15 cellular contexts compared by ENCODE assay signal in the genomic region with DNA sequence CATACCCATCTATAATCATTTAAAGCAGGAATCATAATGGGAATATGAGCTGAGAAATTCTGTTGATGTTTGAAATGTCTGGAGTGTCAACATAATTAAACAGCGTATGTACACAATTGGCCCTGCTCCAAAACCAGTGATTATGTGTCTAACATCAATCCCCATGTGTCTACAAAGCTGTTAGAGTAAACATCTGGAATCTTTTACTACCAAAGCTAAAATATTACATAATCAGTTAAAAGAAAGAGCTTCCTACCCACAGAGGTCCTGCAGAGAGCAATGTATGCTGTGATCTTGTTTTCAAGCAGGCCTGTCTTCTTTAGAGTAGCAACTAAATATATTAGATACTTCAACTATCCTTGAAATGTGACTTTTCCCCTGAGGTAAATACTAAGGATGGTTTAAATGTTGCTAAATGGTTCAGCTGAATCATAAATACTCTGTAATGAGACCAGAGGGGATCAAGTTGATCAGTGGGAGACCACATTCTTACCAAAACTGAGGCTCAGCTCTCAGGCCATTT.
DNase-seq lines count a peak whose midpoint lies in the region; ATAC-seq and TF ChIP-seq lines count a peak whose summit lies in the region.
"Had no signal": no experiment of that assay in that cellular context is flagged by ENCODE, and none has a peak within 500 bp of the region (broad histone marks: within the 10 kb centered on the region; RNA-seq: fewer than 3 reads in every experiment).

No MANE protein-coding gene starts in this region.

- no peaks in the 10 kb centered on the region for H3K9me3 ChIP-seq in GM23248 (ENCODE audit: low read depth)

- TF ChIP-seq CTCF in AG09309 (IDR thresholded peaks at IDR 0.05; ENCODE audit: control insufficient read depth, insufficient read depth, low read depth, low read length, missing control alignments) (no peak), fibroblast of villous mesenchyme (IDR thresholded peaks at IDR 0.05; ENCODE audit: insufficient read depth, low read depth, low read length) (no peak), GM13976 (IDR thresholded peaks at IDR 0.05; ENCODE audit: borderline replicate concordance, control extremely low read depth, extremely low read depth, insufficient read depth, missing control alignments) (no peak), RWPE1 (conservative IDR thresholded peaks at IDR 0.05; ENCODE audit: low read depth) (no peak)

- H3K4me1 ChIP-seq in GM23248 (ENCODE audit: insufficient read depth): peaks cover 71% of the 10 kb centered on the region

- 3 to 4% methylated on average over 1 of the region's 1 CpG for WGBS in GM23248 (ENCODE audit: low coverage in 1 of 2, low lambda C conversion rate in 2 of 2, missing lambda C conversion rate in 2 of 2), 2 experiments

- DNase-seq in AG09309 (ENCODE audit: low read depth) (peak; percentile 65), GM23248 (peak; percentile 51), RPMI7951 (ENCODE audit: low read depth) (peak; percentile 49), fibroblast of villous mesenchyme (ENCODE audit: low read depth) (peak; percentile 68), GM13976 (ENCODE audit: low spot score) (no peak), RWPE1 (ENCODE audit: low spot score) (no peak), NOMO-1 treated with dmso at 0.1 percent for 144 hours (lab: John Stamatoyannopoulos, UW; ENCODE audit: unreplicated experiment) (no peak), sciatic nerve (ENCODE audit: low spot score) (no peak)
- DNase-seq: activated CD4-positive, alpha-beta memory T cell treated with anti-CD3 and anti-CD28 coated beads, Interleukin-2, amount 10 ng/mL, durations not matched to agents 7 days and 5 days; central memory CD4-positive, alpha-beta T cell; erythroblast; NCI-H1092 treated with DMSO at 0.1 percent for 48 hours; OCI-M1; stimulated activated CD4-positive, alpha-beta T cell treated with anti-CD3 and anti-CD28 coated beads, Interleukin-2, amount 100 ng/mL, for 48 hours; stimulated activated naive CD4-positive, alpha-beta T cell treated with Interleukin-2 at 50 U/mL for 16 hours had no signal

- CTCF ChIA-PET in RWPE1 (lab: Yijun Ruan, JAX): interaction anchor here (0.6 kb wide), 1 partner anchor 178 kb away, joined by 4 read pairs; no protein-coding TSS in a partner anchor

- peak overlapping the region; percentile 5 for H3K4me2 ChIP-seq in GM23248 (ENCODE audit: unreplicated experiment)

- peak overlapping the region; percentile 16 for H3K9ac ChIP-seq in GM23248

- no peak overlapping the region for H2AFZ ChIP-seq in GM23248

- in situ Hi-C loops in GM23248 (cut with MboI): no loop called here
- in situ Hi-C loops in GM13976 (cut with MboI; ENCODE audit: low sequenced_read_pairs, unreplicated experiment): no loop called here

- intact Hi-C loops in sciatic nerve (cut with DNase I): no loop called here

- no peaks in the 10 kb centered on the region; the same call in 1 of the 2 replicates for H3K36me3 ChIP-seq in GM23248 (ENCODE audit: low read depth)

- H3K27ac ChIP-seq in GM23248 (peak overlapping the region; percentile 57), RWPE1 (no peak overlapping the region)

- H4K20me1 ChIP-seq in GM23248 (ENCODE audit: insufficient read depth): no peaks in the 10 kb centered on the region

- ATAC-seq in sciatic nerve: no peak

- H3K4me3 ChIP-seq in AG09309 (ENCODE audit: control insufficient read depth, low read depth, low read length) (no peak overlapping the region), GM23248 (no peak overlapping the region), fibroblast of villous mesenchyme (ENCODE audit: low read depth, low read length) (no peak overlapping the region)

- H3F3A ChIP-seq in GM23248 (ENCODE audit: insufficient read depth): peaks cover 62% of the 10 kb centered on the region

- POLR2A ChIA-PET in RWPE1 (lab: Yijun Ruan, JAX; ENCODE audit: low non-redundant PET): no interaction called here

- peaks cover 97% of the 10 kb centered on the region for H3K79me2 ChIP-seq in GM23248 (ENCODE audit: insufficient read depth)

- H3K9me2 ChIP-seq in GM23248 (ENCODE audit: insufficient read depth): no peaks in the 10 kb centered on the region

- H3K27me3 ChIP-seq in GM23248 (replicated peaks; ENCODE audit: insufficient read depth): no peaks in the 10 kb centered on the region

Comparison
In these comparisons a context has a peak if more than half of its experiments do, and no peak if none do; other contexts are left out.
1. DNase-seq: peak in AG09309 (single experiment), GM23248 (single experiment), RPMI7951 (single experiment) and fibroblast of villous mesenchyme (single experiment); none in GM13976 (single experiment), RWPE1 (single experiment), NOMO-1 treated with dmso at 0.1 percent for 144 hours (single experiment) and sciatic nerve (single experiment).